26 cellular contexts compared by ENCODE assay signal in the genomic region with DNA sequence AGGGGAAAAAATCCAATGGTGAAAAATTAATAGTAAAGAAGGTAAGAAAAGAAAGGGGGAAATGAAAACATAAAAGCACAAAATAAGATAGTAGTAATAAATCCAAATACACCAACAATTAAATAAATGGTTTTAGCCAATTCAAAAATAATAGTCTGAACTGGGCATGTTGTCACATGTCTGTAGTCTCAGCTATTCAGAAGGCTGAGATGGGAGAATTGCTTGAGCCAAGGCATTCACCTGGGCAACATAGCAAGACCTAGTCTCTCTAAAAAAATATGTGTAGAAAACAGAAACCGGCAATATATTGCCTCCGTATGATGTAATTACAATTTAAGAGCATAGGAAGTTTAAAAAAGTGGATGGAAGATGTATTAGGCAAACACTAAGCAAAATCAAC.
"Had no signal": no experiment of that assay in that cellular context is flagged by ENCODE, and none has a peak within 500 bp of the region (broad histone marks: within the 10 kb centered on the region; RNA-seq: fewer than 3 reads in every experiment).

No MANE protein-coding gene starts in this region.

- H3K4me3 Mint-ChIP-seq: naive thymus-derived CD4-positive, alpha-beta T cell; natural killer cell treated with Interleukin-12 subunit alpha and Interleukin-12 subunit beta and Interleukin-15 and Interleukin-18, amount 100 ng/mL, for 72 hours; stimulated activated effector memory CD8-positive, alpha-beta T cell treated with anti-CD3 and anti-CD28 coated beads, Interleukin-12 subunit alpha, Interleukin-12 subunit beta, amount 100 ng/mL, for 72 hours had no signal

- H3K4me1 Mint-ChIP-seq: naive thymus-derived CD4-positive, alpha-beta T cell; stimulated activated effector memory CD8-positive, alpha-beta T cell treated with anti-CD3 and anti-CD28 coated beads, Interleukin-12 subunit alpha, Interleukin-12 subunit beta, amount 100 ng/mL, for 72 hours had no signal

- H3K36me3 Mint-ChIP-seq: naive thymus-derived CD4-positive, alpha-beta T cell; natural killer cell treated with Interleukin-12 subunit alpha and Interleukin-12 subunit beta and Interleukin-15 and Interleukin-18, amount 100 ng/mL, for 72 hours; stimulated activated effector memory CD8-positive, alpha-beta T cell treated with anti-CD3 and anti-CD28 coated beads, Interleukin-12 subunit alpha, Interleukin-12 subunit beta, amount 100 ng/mL, for 72 hours had no signal

- H3K27ac ChIP-seq: left lung, lower lobe of right lung, pancreas, prostate gland, skin epidermis, spleen, stomach, testis, thyroid gland, transverse colon, upper lobe of left lung had no signal

- H3K9me3 ChIP-seq: lower lobe of right lung, mucosa of descending colon, pancreas, prostate gland, stomach, testis, thyroid gland, transverse colon, upper lobe of left lung had no signal

- H3K27me3 Mint-ChIP-seq: natural killer cell treated with Interleukin-12 subunit alpha and Interleukin-12 subunit beta and Interleukin-15 and Interleukin-18, amount 100 ng/mL, for 72 hours had no signal

- H3K4me1 ChIP-seq: left lung, lower lobe of right lung, pancreas, prostate gland, spleen, stomach, testis, thyroid gland, transverse colon, upper lobe of left lung had no signal

- ATAC-seq: left colon; left lung; lower lobe of right lung; mucosa of descending colon; naive thymus-derived CD4-positive, alpha-beta T cell; natural killer cell treated with Interleukin-12 subunit alpha and Interleukin-12 subunit beta and Interleukin-15 and Interleukin-18, amount 100 ng/mL, for 72 hours; pancreas; right cardiac atrium; sciatic nerve; stimulated activated effector memory CD8-positive, alpha-beta T cell treated with anti-CD3 and anti-CD28 coated beads, Interleukin-12 subunit alpha, Interleukin-12 subunit beta, amount 100 ng/mL, for 72 hours had no signal

- DNase-seq: hippocampal formation; kidney; left colon; left lung; lower lobe of right lung; midbrain; mucosa of descending colon; naive thymus-derived CD4-positive, alpha-beta T cell; nucleus accumbens; pancreas; posterior cingulate gyrus; retina; right cardiac atrium; spleen; stimulated activated CD4-positive, alpha-beta T cell treated with anti-CD3 and anti-CD28 coated beads, Interleukin-4, amount 100 ng/mL, for 24 hours; stimulated activated naive CD4-positive, alpha-beta T cell; stomach; testis; thyroid gland; transverse colon; upper lobe of left lung had no signal

- H3K27me3 ChIP-seq: left lung, spleen, stomach, testis, thyroid gland, transverse colon, upper lobe of left lung had no signal

- H3K36me3 ChIP-seq: left lung, lower lobe of right lung, pancreas, prostate gland, spleen, stomach, thyroid gland, transverse colon, upper lobe of left lung had no signal

- FAIRE-seq: kidney, pancreas had no signal

- H3K4me3 ChIP-seq: left lung, lower lobe of right lung, mucosa of descending colon, pancreas, prostate gland, skin epidermis, spleen, stomach, testis, thyroid gland, transverse colon, upper lobe of left lung had no signal

- H3K27ac Mint-ChIP-seq: naive thymus-derived CD4-positive, alpha-beta T cell; natural killer cell treated with Interleukin-12 subunit alpha and Interleukin-12 subunit beta and Interleukin-15 and Interleukin-18, amount 100 ng/mL, for 72 hours; stimulated activated effector memory CD8-positive, alpha-beta T cell treated with anti-CD3 and anti-CD28 coated beads, Interleukin-12 subunit alpha, Interleukin-12 subunit beta, amount 100 ng/mL, for 72 hours had no signal
